10 cellular contexts compared by ENCODE assay signal in genomic region chr5:59766394-59766793, GRCh38.
DNase-seq lines count a peak whose midpoint lies in the region; ATAC-seq and TF ChIP-seq lines count a peak whose summit lies in the region.
"Had no signal": no experiment of that assay in that cellular context is flagged by ENCODE, and none has a peak within 500 bp of the region (broad histone marks: within the 10 kb centered on the region; RNA-seq: fewer than 3 reads in every experiment).

No MANE protein-coding gene starts in this region.

- no peak for ATAC-seq in GM21619 (IDR thresholded peaks at IDR 0.05; ENCODE audit: unreplicated experiment)
- ATAC-seq: K562 had no signal

- H3K27me3 Mint-ChIP-seq in glutamatergic neuron (ENCODE audit: unreplicated experiment) = peaks cover 1% of the 10 kb centered on the region

- DNase-seq in NCI-H2081 (lab: John Stamatoyannopoulos, UW) = peak; percentile 49 to 60
- no peak for DNase-seq in NCI-H2081 treated with DMSO at 0.1 percent for 48 hours (lab: John Stamatoyannopoulos, UW)
- peak; percentile 48 to 62 for DNase-seq in SJCRH30
- no peak for DNase-seq in glutamatergic neuron
- DNase-seq in NCI-H526 treated with DMSO at 0.1 percent for 48 hours (lab: John Stamatoyannopoulos, UW) = no peak
- no peak for DNase-seq in DMS79 treated with DMSO at 0.1 percent for 48 hours (lab: John Stamatoyannopoulos, UW)
- DNase-seq: activated effector memory CD4-positive, alpha-beta T cell treated with anti-CD3 and anti-CD28 coated beads, Interleukin-2, amount 50 U/mL, for 16 hours had no signal

- H3K4me1 Mint-ChIP-seq in glutamatergic neuron (ENCODE audit: low read depth, unreplicated experiment) = peaks cover 29% of the 10 kb centered on the region

- H3K4me3 Mint-ChIP-seq in glutamatergic neuron (ENCODE audit: unreplicated experiment) = peak overlapping the region; percentile 95

- H3K9me3 ChIP-seq in SJCRH30 (replicated peaks) (no peaks in the 10 kb centered on the region), skeletal muscle satellite cell (replicated peaks; ENCODE audit: low read length) (no peaks in the 10 kb centered on the region)

- H3K36me3 ChIP-seq in SJCRH30 = no peaks in the 10 kb centered on the region; the same call in 1 of the 2 replicates
- H3K36me3 ChIP-seq in skeletal muscle satellite cell (ENCODE audit: insufficient read depth, low read length) = no peaks in the 10 kb centered on the region

- peaks cover 12% of the 10 kb centered on the region for H3K4me1 ChIP-seq in SJCRH30
- peaks cover 36% of the 10 kb centered on the region for H3K4me1 ChIP-seq in skeletal muscle satellite cell (ENCODE audit: control insufficient read depth, insufficient read depth, low read length)

- H3K27me3 ChIP-seq in SJCRH30 (no peaks in the 10 kb centered on the region), skeletal muscle satellite cell (ENCODE audit: control insufficient read depth, insufficient read depth, low read length) (no peaks in the 10 kb centered on the region)

- no peak overlapping the region for H3K9ac ChIP-seq in skeletal muscle satellite cell (ENCODE audit: low read depth, low read length)

- peaks cover 2% of the 10 kb centered on the region for H3K9me3 Mint-ChIP-seq in glutamatergic neuron (ENCODE audit: unreplicated experiment)

- TF ChIP-seq CTCF in glutamatergic neuron (IDR thresholded peaks at IDR 0.05; ENCODE audit: partially characterized antibody, unreplicated experiment) = no peak

- H3K27ac ChIP-seq in SJCRH30 = peak overlapping the region; percentile 24; the same call in 1 of the 2 replicates

- H3K27ac Mint-ChIP-seq in glutamatergic neuron (ENCODE audit: unreplicated experiment) = no peak overlapping the region

- H3K4me3 ChIP-seq in SJCRH30 = peak overlapping the region; percentile 75
- H3K4me3 ChIP-seq in skeletal muscle satellite cell (ENCODE audit: low read length) = peak overlapping the region; percentile 25
- H3K4me3 ChIP-seq: K562 had no signal

- H3K4me2 ChIP-seq in skeletal muscle satellite cell (ENCODE audit: low read length) = peak overlapping the region; percentile 47

- H3K36me3 Mint-ChIP-seq in glutamatergic neuron (ENCODE audit: unreplicated experiment) = no peaks in the 10 kb centered on the region

Comparison
In these comparisons a context has a peak if more than half of its experiments do, and no peak if none do; other contexts are left out.
1. DNase-seq: peak in NCI-H2081 (2 of 2) and SJCRH30 (2 of 2); none in NCI-H2081 treated with DMSO at 0.1 percent for 48 hours (single experiment), glutamatergic neuron (single experiment), NCI-H526 treated with DMSO at 0.1 percent for 48 hours (single experiment) and DMS79 treated with DMSO at 0.1 percent for 48 hours (single experiment).